ENCODE assay signal across 20 cellular contexts in genomic region chr10:73262880-73263279, GRCh38. TPM values are rescaled to one million over a fixed set of nuclear protein-coding genes. Genes with fewer than 3 reads are reported as not detected.
DNase-seq lines count a peak whose midpoint lies in the region; ATAC-seq, FAIRE-seq and TF ChIP-seq lines count a peak whose summit lies in the region.
"Had no signal": no experiment of that assay in that cellular context is flagged by ENCODE, and none has a peak within 500 bp of the region (broad histone marks: within the 10 kb centered on the region; RNA-seq: fewer than 3 reads in every experiment).

No MANE protein-coding gene starts in this region.

- H3K9me1 ChIP-seq in keratinocyte (ENCODE audit: control insufficient read depth, extremely low read depth, insufficient read depth, low read length), result no peaks in the 10 kb centered on the region

- CTCF ChIA-PET in A549 (lab: Yijun Ruan, JAX), result interaction anchor here (0.7 to 2.7 kb wide), 10 partner anchors 7 to 196 kb away, joined by 3 to 12 read pairs (median 5); partner anchors contain the start of genes CFAP70 and DNAJC9
- CTCF ChIA-PET in HEK293 (lab: Yijun Ruan, JAX), result interaction anchor here (0.8 to 1.8 kb wide), 7 partner anchors 9 to 34 kb away, joined by 3 to 21 read pairs (median 4); partner anchors contain the start of gene MRPS16

- H4K20me1 ChIP-seq in keratinocyte (ENCODE audit: control insufficient read depth, extremely low read depth, insufficient read depth, low read length), result no peaks in the 10 kb centered on the region
- H4K20me1 ChIP-seq: BLaER1 had no signal

- no peak overlapping the region for H2AFZ ChIP-seq in keratinocyte (ENCODE audit: control insufficient read depth, low read length)

- FAIRE-seq in A549 (lab: Jason Lieb, UNC), result no peak
- no peak for FAIRE-seq in keratinocyte (lab: Jason Lieb, UNC)
- FAIRE-seq: H1 had no signal

- intact Hi-C loops in testis (cut with DNase I; ENCODE audit: low total_unique reads), result no loop called here

- dilution Hi-C loops in keratinocyte (cut with MboI; ENCODE audit: extremely low pct_ligation_motif_present, low sequenced_read_pairs), result loop anchor here (25.0 kb wide), 1 partner anchor 124 kb away; no protein-coding TSS in a partner anchor

- no peaks in the 10 kb centered on the region for H3K36me3 ChIP-seq in HEK293 (ENCODE audit: control insufficient read depth in 2 of 2, insufficient read depth in 1 of 2, low read length in 2 of 2)
- H3K36me3 ChIP-seq in adipocyte (ENCODE audit: control insufficient read depth, insufficient read depth, low read length, severe bottlenecking), result no peaks in the 10 kb centered on the region
- no peaks in the 10 kb centered on the region for H3K36me3 ChIP-seq in keratinocyte (ENCODE audit: control insufficient read depth in 2 of 2, extremely low read depth in 1 of 2, insufficient read depth in 2 of 2, low read length in 2 of 2)
- H3K36me3 ChIP-seq in testis (ENCODE audit: low read depth, missing control alignments), result no peaks in the 10 kb centered on the region
- no peaks in the 10 kb centered on the region for H3K36me3 ChIP-seq in HAP-1 (replicated peaks)
- H3K36me3 ChIP-seq: BLaER1 had no signal

- 0% methylated on average over 1 of the region's 1 CpG for WGBS in A549 (ENCODE audit: missing lambda C conversion rate)
- WGBS in testis, 2 donors, result 40 to 71% methylated on average over 1 of the region's 1 CpG

- H3K4me3 ChIP-seq in A549 (no peak overlapping the region), HEK293 (ENCODE audit: low read depth, low read length) (no peak overlapping the region), adipocyte (ENCODE audit: low read length) (no peak overlapping the region), keratinocyte (ENCODE audit: control insufficient read depth in 2 of 3, extremely low read depth in 1 of 3, insufficient read depth in 2 of 3, low read depth in 1 of 3, low read length in 3 of 3) (no peak overlapping the region), testis (no peak overlapping the region), HAP-1 (no peak overlapping the region)
- H3K4me3 ChIP-seq: BLaER1, SK-N-MC had no signal

- POLR2A ChIA-PET in A549 (lab: Yijun Ruan, JAX), result interaction anchor here (1.0 to 1.8 kb wide), 3 partner anchors 10 to 233 kb away, joined by 4 to 11 read pairs (median 10); partner anchors contain the start of genes CFAP70, MRPS16 and PPP3CB
- POLR2A ChIA-PET in HEK293 (lab: Yijun Ruan, JAX), result interaction anchor here (1.0 to 2.2 kb wide), 2 partner anchors 10 to 16 kb away, joined by 4 to 10 read pairs; partner anchors contain the start of gene DNAJC9

- H3K4me1 ChIP-seq in A549 (peaks cover 31% of the 10 kb centered on the region), HEK293 (ENCODE audit: control insufficient read depth, insufficient read depth, low read length) (no peaks in the 10 kb centered on the region), adipocyte (ENCODE audit: control insufficient read depth, insufficient read depth, low read length) (peaks cover 19% of the 10 kb centered on the region), keratinocyte (ENCODE audit: control insufficient read depth, extremely low read depth, insufficient read depth, low read length) (peaks cover 17% of the 10 kb centered on the region), testis (no peaks in the 10 kb centered on the region), HAP-1 (no peaks in the 10 kb centered on the region; the same call in 1 of the 2 replicates)
- H3K4me1 ChIP-seq: BLaER1 had no signal

- H3K27ac ChIP-seq in A549, result peak overlapping the region; percentile 85 to 92
- no peak overlapping the region for H3K27ac ChIP-seq in HEK293 (ENCODE audit: extremely low read depth, low read depth, low read length)
- H3K27ac ChIP-seq in keratinocyte (ENCODE audit: control insufficient read depth, insufficient read depth, low read length), result peak overlapping the region; percentile 89
- no peak overlapping the region for H3K27ac ChIP-seq in testis
- H3K27ac ChIP-seq: BLaER1, HL-60, SK-N-MC had no signal

- no peak for TF ChIP-seq RAD21 in A549 (conservative IDR thresholded peaks at IDR 0.05 in 1 of 2, IDR thresholded peaks at IDR 0.05 in 1 of 2)

- TF ChIP-seq CTCF in A549 (IDR thresholded peaks at IDR 0.05), result no peak
- TF ChIP-seq CTCF in HEK293 (tag by site-specific recombination; IDR thresholded peaks at IDR 0.05), result no peak
- no peak for TF ChIP-seq CTCF in keratinocyte (optimal IDR thresholded peaks at IDR 0.05 in 1 of 3, IDR thresholded peaks at IDR 0.05 in 1 of 3, conservative IDR thresholded peaks at IDR 0.05 in 1 of 3; ENCODE audit: extremely low read depth in 1 of 3, insufficient read depth in 2 of 3, low read length in 3 of 3)
- TF ChIP-seq CTCF in testis (IDR thresholded peaks at IDR 0.05), result no peak

- DNase-seq in A549 (ENCODE audit: low read depth in 1 of 2, low spot score in 1 of 2) (no peak), adipocyte (ENCODE audit: low read depth) (no peak), keratinocyte (ENCODE audit: low read depth, low spot score) (no peak), testis (no peak), HAP-1 (ENCODE audit: low spot score in 2 of 2) (no peak)
- DNase-seq: CD4-positive, CD25-positive, alpha-beta regulatory T cell; NCI-H1092 treated with DMSO at 0.1 percent for 48 hours; NCI-H1436 treated with DMSO at 0.1 percent for 48 hours; NCI-H187 treated with DMSO at 0.1 percent for 48 hours; NCI-H2171 treated with DMSO at 0.1 percent for 48 hours; NCI-H345; NCI-H510A treated with DMSO at 0.1 percent for 48 hours; RPMI8226; SHP77 treated with DMSO at 0.1 percent for 48 hours had no signal

- H3K4me2 ChIP-seq in A549, result peak overlapping the region; percentile 71; the same call in 2 of the 3 replicates
- H3K4me2 ChIP-seq in keratinocyte (ENCODE audit: control insufficient read depth, extremely low read depth, insufficient read depth, low read depth, low read length), result no peak overlapping the region
- H3K4me2 ChIP-seq: BLaER1 had no signal

- no peak for TF ChIP-seq POLR2A in A549 (IDR thresholded peaks at IDR 0.05; ENCODE audit: low read length)
- no peak for TF ChIP-seq POLR2A in testis (IDR thresholded peaks at IDR 0.05)

- H3K27me3 ChIP-seq in adipocyte (replicated peaks; ENCODE audit: control insufficient read depth, insufficient read depth, low read length) (no peaks in the 10 kb centered on the region), keratinocyte (ENCODE audit: control insufficient read depth, extremely low read depth, insufficient read depth, low read length) (no peaks in the 10 kb centered on the region), testis (no peaks in the 10 kb centered on the region), HAP-1 (ENCODE audit: low read depth) (peaks cover 4% of the 10 kb centered on the region)
- H3K27me3 ChIP-seq: BLaER1 had no signal

- TF ChIP-seq EP300 in A549 (IDR thresholded peaks at IDR 0.05), result no peak

- in situ Hi-C loops in HAP-1 (cut with MboI; ENCODE audit: low sequenced_read_pairs), result no loop called here

- no peaks in the 10 kb centered on the region for H3K79me2 ChIP-seq in keratinocyte (ENCODE audit: control insufficient read depth, insufficient read depth, low read length)

- ATAC-seq in A549, result no peak
- ATAC-seq in GM18873 (IDR thresholded peaks at IDR 0.05; ENCODE audit: low FRiP score, unreplicated experiment), result no peak

- H3K9me3 ChIP-seq in A549, result peaks cover 4% of the 10 kb centered on the region; the same call in 1 of the 3 replicates
- no peaks in the 10 kb centered on the region for H3K9me3 ChIP-seq in HEK293 (ENCODE audit: control insufficient read depth, insufficient read depth, low read depth, low read length)
- no peaks in the 10 kb centered on the region for H3K9me3 ChIP-seq in adipocyte (ENCODE audit: control insufficient read depth, low read length)
- no peaks in the 10 kb centered on the region for H3K9me3 ChIP-seq in keratinocyte (ENCODE audit: control insufficient read depth, low read depth, low read length)
- no peaks in the 10 kb centered on the region for H3K9me3 ChIP-seq in testis
- H3K9me3 ChIP-seq in HAP-1, result no peaks in the 10 kb centered on the region

- peak overlapping the region; percentile 34 for H3K9ac ChIP-seq in adipocyte (ENCODE audit: low read length)
- H3K9ac ChIP-seq in keratinocyte (ENCODE audit: control insufficient read depth, extremely low read depth, insufficient read depth, low read length), result peak overlapping the region; percentile 34
- H3K9ac ChIP-seq: BLaER1 had no signal

TF ChIP-seq in HEK293, 187 proteins besides CTCF, POLR2A, EP300 and RAD21 (continues in another document):
- no peak for TF ChIP-seq ZNF629 (tag by site-specific recombination; IDR thresholded peaks at IDR 0.05)

RNA-seq across cellular contexts. Expression of gene MRPS16, which starts 10.4 kb away (rescaled TPM):
- polyA plus RNA-seq in A549 (2011; rRNA removed), result 132 and 162 TPM in 2 replicates
- polyA plus RNA-seq in A549 (2012; cell fraction: cytosol; rRNA removed), result 226 and 239 TPM in 2 replicates
- polyA plus RNA-seq in A549 (2012; cell fraction: nucleus; rRNA removed), result 191 and 202 TPM in 2 replicates
- polyA plus RNA-seq in A549 (2017; fragmentation: RNase III; extraction: RNeasy Plus Mini Kit Qiagen cat#74134 plus additional on column Dnase treatment), result 158 to 166 TPM (median 160 TPM) in 3 replicates
- polyA minus RNA-seq in A549 (2011; rRNA and poly(A)+ RNA removed), result 155 and 180 TPM in 2 replicates
- polyA plus RNA-seq in keratinocyte, result 79.2 to 95.4 TPM (median 79.9 TPM) in 3 replicates
- 20.6 TPM for polyA plus RNA-seq in keratinocyte (2011; ENCODE audit: low read depth)
- 53.3 and 67.5 TPM in 2 replicates for polyA plus RNA-seq in keratinocyte (2011; cell fraction: cytosol; rRNA removed)
- 33.7 and 46.1 TPM in 2 replicates for polyA plus RNA-seq in keratinocyte (2011; cell fraction: nucleus; rRNA removed)
- 70.7 and 105 TPM in 2 replicates for polyA plus RNA-seq in keratinocyte (2012; ENCODE audit: low replicate concordance)
- polyA minus RNA-seq in keratinocyte, result 32.8 to 59.0 TPM (median 56.3 TPM) in 3 replicates
- 74.6 TPM for polyA minus RNA-seq in keratinocyte (2011; cell fraction: cytosol; rRNA and poly(A)+ RNA removed)
- polyA minus RNA-seq in keratinocyte (2011; cell fraction: nucleus; rRNA and poly(A)+ RNA removed), result 17.6 and 22.0 TPM in 2 replicates
- total RNA-seq in testis, result 10 to 100 TPM; 45.7 to 59.6 TPM
- polyA plus RNA-seq in testis (ENCODE audit: insufficient read depth, low read depth, low replicate concordance), result 83.5 TPM

RNA-seq across cellular contexts. Expression of gene DNAJC9, which starts 15.8 kb away (rescaled TPM):
- 42.7 and 56.3 TPM in 2 replicates for polyA plus RNA-seq in A549 (2011; rRNA removed)
- polyA plus RNA-seq in A549 (2012; cell fraction: cytosol; rRNA removed), result 36.9 and 38.5 TPM in 2 replicates
- 26.2 and 32.9 TPM in 2 replicates for polyA plus RNA-seq in A549 (2012; cell fraction: nucleus; rRNA removed)
- polyA plus RNA-seq in A549 (2017; fragmentation: RNase III; extraction: RNeasy Plus Mini Kit Qiagen cat#74134 plus additional on column Dnase treatment), result 45.6 to 47.4 TPM (median 46.0 TPM) in 3 replicates
- polyA minus RNA-seq in A549 (2011; rRNA and poly(A)+ RNA removed), result 24.2 and 27.7 TPM in 2 replicates
- 14.1 to 23.9 TPM (median 23.3 TPM) in 3 replicates for polyA plus RNA-seq in keratinocyte
- 12.7 TPM for polyA plus RNA-seq in keratinocyte (2011; ENCODE audit: low read depth)
- 16.0 and 21.1 TPM in 2 replicates for polyA plus RNA-seq in keratinocyte (2011; cell fraction: cytosol; rRNA removed)
- polyA plus RNA-seq in keratinocyte (2011; cell fraction: nucleus; rRNA removed), result 18.9 and 23.5 TPM in 2 replicates
- 11.4 and 20.8 TPM in 2 replicates for polyA plus RNA-seq in keratinocyte (2012; ENCODE audit: low replicate concordance)
- polyA minus RNA-seq in keratinocyte, result 5.7 to 22.0 TPM (median 9.4 TPM) in 3 replicates
- polyA minus RNA-seq in keratinocyte (2011; cell fraction: cytosol; rRNA and poly(A)+ RNA removed), result 16.7 TPM
- polyA minus RNA-seq in keratinocyte (2011; cell fraction: nucleus; rRNA and poly(A)+ RNA removed), result 6.1 and 7.9 TPM in 2 replicates
- total RNA-seq in testis, result 10 to 100 TPM; 30.2 to 31.1 TPM
- polyA plus RNA-seq in testis (ENCODE audit: insufficient read depth, low read depth, low replicate concordance), result 18.3 TPM

Comparison
In these comparisons a context has a peak if more than half of its experiments do, and no peak if none do; other contexts are left out.
1. H3K27ac ChIP-seq: peak in A549 (2 of 2) and keratinocyte (single experiment); none in HEK293 (single experiment) and testis (0 of 2).